Comparison of ENCODE assay signal across 1 cellular context in the genomic region with DNA sequence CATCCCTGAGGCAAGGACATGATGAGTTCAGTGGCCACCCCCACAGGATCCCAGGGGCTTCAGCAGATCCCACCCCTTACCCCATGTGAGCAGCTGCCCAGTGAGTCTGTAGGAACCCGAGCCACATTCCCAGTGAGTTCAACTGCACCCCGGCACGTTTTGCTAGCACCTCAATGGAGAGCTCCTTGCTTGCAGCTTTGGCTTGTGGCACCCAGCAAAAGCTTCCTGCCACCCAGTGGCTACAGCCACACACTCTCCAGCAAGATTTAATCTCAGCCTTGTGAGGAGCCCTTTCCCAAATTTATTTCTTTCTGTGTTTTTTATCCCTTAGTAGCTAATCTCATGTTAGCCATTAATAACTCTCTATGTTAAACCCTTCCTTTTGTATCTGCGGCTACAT.
TF ChIP-seq lines count a peak whose summit lies in the region.

No MANE protein-coding gene starts in this region.

TF ChIP-seq in SK-N-SH treated with all-trans-retinoic acid at 6 μM for 48 hours, 23 proteins besides CTCF, POLR2A, EP300 and RAD21 (continued from another document):
- TF ChIP-seq, protein P1, sequence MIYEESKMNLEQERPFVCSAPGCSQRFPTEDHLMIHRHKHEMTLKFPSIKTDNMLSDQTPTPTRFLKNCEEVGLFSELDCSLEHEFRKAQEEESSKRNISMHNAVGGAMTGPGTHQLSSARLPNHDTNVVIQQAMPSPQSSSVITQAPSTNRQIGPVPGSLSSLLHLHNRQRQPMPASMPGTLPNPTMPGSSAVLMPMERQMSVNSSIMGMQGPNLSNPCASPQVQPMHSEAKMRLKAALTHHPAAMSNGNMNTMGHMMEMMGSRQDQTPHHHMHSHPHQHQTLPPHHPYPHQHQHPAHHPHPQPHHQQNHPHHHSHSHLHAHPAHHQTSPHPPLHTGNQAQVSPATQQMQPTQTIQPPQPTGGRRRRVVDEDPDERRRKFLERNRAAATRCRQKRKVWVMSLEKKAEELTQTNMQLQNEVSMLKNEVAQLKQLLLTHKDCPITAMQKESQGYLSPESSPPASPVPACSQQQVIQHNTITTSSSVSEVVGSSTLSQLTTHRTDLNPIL (CRISPR knock-in tag; IDR thresholded peaks at IDR 0.05; ENCODE audit: low read depth), result no peak
- TF ChIP-seq BACH2 (CRISPR knock-in tag; IDR thresholded peaks at IDR 0.05; ENCODE audit: borderline replicate concordance) (no peak), TOX (CRISPR knock-in tag; IDR thresholded peaks at IDR 0.05; ENCODE audit: borderline replicate concordance) (no peak), SNAI2 (CRISPR knock-in tag; IDR thresholded peaks at IDR 0.05) (no peak), ZFP30 (CRISPR knock-in tag; IDR thresholded peaks at IDR 0.05) (no peak), RARB (CRISPR knock-in tag; IDR thresholded peaks at IDR 0.05) (no peak)
- TF ChIP-seq, protein P2, sequence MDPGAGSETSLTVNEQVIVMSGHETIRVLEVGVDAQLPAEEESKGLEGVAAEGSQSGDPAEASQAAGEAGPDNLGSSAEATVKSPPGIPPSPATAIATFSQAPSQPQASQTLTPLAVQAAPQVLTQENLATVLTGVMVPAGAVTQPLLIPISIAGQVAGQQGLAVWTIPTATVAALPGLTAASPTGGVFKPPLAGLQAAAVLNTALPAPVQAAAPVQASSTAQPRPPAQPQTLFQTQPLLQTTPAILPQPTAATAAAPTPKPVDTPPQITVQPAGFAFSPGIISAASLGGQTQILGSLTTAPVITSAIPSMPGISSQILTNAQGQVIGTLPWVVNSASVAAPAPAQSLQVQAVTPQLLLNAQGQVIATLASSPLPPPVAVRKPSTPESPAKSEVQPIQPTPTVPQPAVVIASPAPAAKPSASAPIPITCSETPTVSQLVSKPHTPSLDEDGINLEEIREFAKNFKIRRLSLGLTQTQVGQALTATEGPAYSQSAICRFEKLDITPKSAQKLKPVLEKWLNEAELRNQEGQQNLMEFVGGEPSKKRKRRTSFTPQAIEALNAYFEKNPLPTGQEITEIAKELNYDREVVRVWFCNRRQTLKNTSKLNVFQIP (CRISPR knock-in tag; IDR thresholded peaks at IDR 0.05; ENCODE audit: borderline replicate concordance, low read depth), result no peak
